Comparison of ENCODE assay signal across 8 cellular contexts in the genomic region with DNA sequence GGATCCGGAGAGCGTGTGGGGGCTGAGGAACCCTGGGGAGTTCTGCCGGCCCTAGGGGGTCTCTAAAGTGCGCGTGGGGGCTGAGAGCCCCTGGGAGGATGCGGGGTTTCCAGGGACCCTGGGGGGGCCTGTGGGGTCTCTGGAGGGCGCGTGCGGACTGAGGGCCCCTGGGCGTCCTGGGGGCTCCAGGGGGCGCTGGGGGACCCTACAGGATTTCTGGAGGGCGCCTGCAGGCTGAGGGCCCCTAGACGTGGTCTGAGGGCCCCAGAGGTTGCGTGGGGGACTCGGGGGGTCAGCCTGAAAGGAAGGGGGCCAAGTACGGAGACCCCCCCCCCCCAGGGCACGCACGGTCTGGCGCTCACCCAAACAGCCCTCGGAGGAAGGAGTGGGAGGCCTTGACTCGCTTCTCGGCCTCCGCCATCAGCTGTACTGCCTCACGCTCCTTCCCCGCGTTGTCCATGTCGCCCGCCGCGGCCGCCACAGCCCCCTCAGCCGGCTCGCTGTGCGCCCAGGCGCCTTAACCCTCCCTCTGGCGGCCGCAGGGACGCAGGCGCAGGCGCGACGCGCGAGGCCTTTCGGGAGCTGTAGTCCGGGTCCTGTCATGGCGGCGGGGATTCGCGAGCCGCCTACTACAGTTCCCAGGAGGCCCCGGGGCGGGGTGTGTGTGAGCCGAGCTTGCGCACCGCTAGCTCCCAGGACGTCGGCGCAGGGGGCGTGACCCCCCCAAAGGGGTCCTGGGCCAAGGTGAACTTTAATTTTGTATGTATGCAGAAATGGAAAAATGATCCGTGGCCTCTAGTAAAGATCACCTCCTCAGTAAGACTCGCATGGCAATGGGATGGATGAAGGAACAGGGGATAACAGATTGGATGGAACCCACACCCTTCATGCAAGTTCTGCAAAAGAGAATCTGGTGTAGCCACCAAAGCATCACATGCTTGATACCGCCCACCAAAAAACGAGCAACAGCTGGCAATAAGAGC. TPM values are rescaled to one million over a fixed set of nuclear protein-coding genes. Genes with fewer than 3 reads are reported as not detected.
DNase-seq lines count a peak whose midpoint lies in the region; FAIRE-seq and TF ChIP-seq lines count a peak whose summit lies in the region.

Gene NAPB, minus strand, starts transcription at position 546 of the 983 bp plus-strand sequence. Its CDS starts 86 bp downstream, at position 460.

- H3K4me1 ChIP-seq in SJSA1 (replicated peaks) (peaks cover 14% of the 10 kb centered on the region), neutrophil (ENCODE audit: control insufficient read depth in 1 of 2, insufficient read depth in 1 of 2, low read depth in 1 of 2, low read length in 1 of 2) (peaks cover 17 to 20% of the 10 kb centered on the region in 2 experiments)

- peak within 1 kb of the TSS; percentile 66 for H3K27ac ChIP-seq in SJSA1
- peak within 1 kb of the TSS; percentile 79 for H3K27ac ChIP-seq in neutrophil

- H3K9me3 Mint-ChIP-seq in HFFc6 = no peaks in the 10 kb centered on the region

- TF ChIP-seq CTCF in GM10248 (IDR thresholded peaks at IDR 0.05; ENCODE audit: control extremely low read depth, extremely low read depth, low read depth, missing control alignments) (peak; percentile 22), HFFc6 (IDR thresholded peaks at IDR 0.05) (peak; percentile 76), neutrophil (IDR thresholded peaks at IDR 0.05) (peak; percentile 89), subcutaneous adipose tissue (IDR thresholded peaks at IDR 0.05; ENCODE audit: low read depth) (no peak)

- no peaks in the 10 kb centered on the region for H3K36me3 Mint-ChIP-seq in HFFc6 (ENCODE audit: low read depth)

- POLR2A ChIA-PET in GM10248 (lab: Yijun Ruan, JAX) = interaction anchor here (1.1 kb wide), 1 partner anchor 71 kb away, joined by 10 read pairs; the partner anchor contains the start of gene NXT1

- H3K4me3 ChIP-seq in SJSA1 (peak within 1 kb of the TSS; percentile 80), neutrophil (ENCODE audit: low read depth in 1 of 2, low read length in 1 of 2) (peak within 1 kb of the TSS; percentile 89 to 96)

- H3K27me3 ChIP-seq in SJSA1 (replicated peaks) = no peaks in the 10 kb centered on the region
- peaks cover 10% of the 10 kb centered on the region for H3K27me3 ChIP-seq in neutrophil

- peak within 1 kb of the TSS; percentile 80 for H3K27ac Mint-ChIP-seq in HFFc6

- FAIRE-seq in frontal cortex (lab: Jason Lieb, UNC) = no peak

- peaks cover 11% of the 10 kb centered on the region for H3K27me3 Mint-ChIP-seq in HFFc6 (ENCODE audit: insufficient read depth)

- H3K9me3 ChIP-seq in SJSA1 (replicated peaks) (no peaks in the 10 kb centered on the region), neutrophil (no peaks in the 10 kb centered on the region)

- peaks cover 24% of the 10 kb centered on the region for H3K4me1 Mint-ChIP-seq in HFFc6 (ENCODE audit: low read depth)

- CTCF ChIA-PET in GM10248 (lab: Yijun Ruan, JAX) = interaction anchor here (0.6 to 9.8 kb wide), 15 partner anchors 9 to 75 kb away, joined by 3 to 73 read pairs (median 4); no protein-coding TSS in a partner anchor

- DNase-seq in GM10248 (ENCODE audit: extremely low spot score) (peak; percentile 96), HFFc6 (peak; percentile 89), MV-4-11 (lab: John Stamatoyannopoulos, UW) (peak; percentile 91), SJSA1 (ENCODE audit: low read depth in 1 of 2, low spot score in 2 of 2) (peak; percentile 83 to 93), frontal cortex (ENCODE audit: low spot score in 2 of 2) (peak; percentile 95 to 98)
- DNase-seq in activated naive CD4-positive, alpha-beta T cell treated with Interleukin-2 at 50 U/mL for 16 hours = peak; percentile 95

- H3K4me3 Mint-ChIP-seq in HFFc6 = peak within 1 kb of the TSS; percentile 94

- H3K36me3 ChIP-seq in SJSA1 (peaks cover 4% of the 10 kb centered on the region), neutrophil (no peaks in the 10 kb centered on the region)

RNA-seq across cellular contexts. Expression of gene NAPB, which starts in this region (rescaled TPM):
- total RNA-seq in HFFc6 (2021; fragmentation: NEBNext Ultra II Directional; extraction: Animal tissue kit (Norgen Biotek cat#: 25700)) = 1 to 10 TPM; 4.1 to 5.9 (median 5.0) TPM
- 8.8 and 9.2 TPM in 2 replicates for total RNA-seq in SJSA1 (2014; rRNA removed; shearing (Covaris generic))
- total RNA-seq in frontal cortex (97.8 TPM), subcutaneous adipose tissue (10 to 100 TPM; 12.4 to 15.6 (median 13.6) TPM)

Comparison
In these comparisons a context has a peak if more than half of its experiments do, and no peak if none do; other contexts are left out.
1. Peak in every context shown above with its lines: DNase-seq, H3K4me3 ChIP-seq and H3K27ac ChIP-seq.